ENCODE assay signal across 14 cellular contexts in the genomic region with DNA sequence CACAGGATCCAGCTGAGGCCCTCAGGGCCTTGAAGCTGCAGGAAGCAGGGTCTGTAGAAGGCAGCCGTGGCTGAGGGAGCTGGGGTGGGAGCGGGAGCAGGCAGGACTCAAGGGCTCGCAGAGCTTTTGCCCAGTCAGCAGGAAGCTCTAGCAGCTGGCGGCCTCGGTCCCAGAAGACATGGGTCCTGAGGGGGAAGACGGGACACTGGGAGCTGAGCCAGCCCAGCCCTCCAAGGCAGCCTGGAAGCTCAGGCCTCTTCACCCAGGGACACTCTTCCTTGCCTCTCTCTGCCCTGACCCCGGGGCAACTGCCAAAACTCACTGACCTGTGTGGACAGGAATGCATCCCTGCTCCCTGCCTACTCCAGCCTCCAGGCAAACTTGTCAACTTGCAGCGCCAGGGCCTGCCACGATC. TPM values are rescaled to one million over a fixed set of nuclear protein-coding genes. Genes with fewer than 3 reads are reported as not detected.
DNase-seq lines count a peak whose midpoint lies in the region; ATAC-seq and TF ChIP-seq lines count a peak whose summit lies in the region.
"Had no signal": no experiment of that assay in that cellular context is flagged by ENCODE, and none has a peak within 500 bp of the region (broad histone marks: within the 10 kb centered on the region; RNA-seq: fewer than 3 reads in every experiment).

No MANE protein-coding gene starts in this region.

- DNase-seq in Right ventricle myocardium superior = peak; percentile 74
- no peak for DNase-seq in cardiac septum (ENCODE audit: low spot score)
- no peak for DNase-seq in WTC11 (ENCODE audit: low spot score)
- DNase-seq in immature natural killer cell = no peak
- DNase-seq in thyroid gland = peak; percentile 97 to 98
- no peak for DNase-seq in GM20000 (ENCODE audit: low spot score)
- DNase-seq: activated B cell treated with CpG ODN at 0.5 μM for 24 hours; activated CD8-positive, alpha-beta memory T cell treated with anti-CD3 and anti-CD28 coated beads, Interleukin-2, amount 50 U/mL, for 4 hours; activated naive CD8-positive, alpha-beta T cell treated with anti-CD3 and anti-CD28 coated beads, Interleukin-2, amount 50 U/mL, for 24 hours; cortex of kidney; NCI-H1092 treated with DMSO at 0.1 percent for 48 hours had no signal

- H3K36me3 Mint-ChIP-seq in WTC11 (no peaks in the 10 kb centered on the region), immature natural killer cell (no peaks in the 10 kb centered on the region)
- no peaks in the 10 kb centered on the region for H3K36me3 Mint-ChIP-seq in activated T-helper 17 cell treated with anti-CD3 and anti-CD28 coated beads, Interleukin-2, amount 50 U/mL, for 72 hours (ENCODE audit: low read depth)

- TF ChIP-seq POLR2A in thyroid gland (IDR thresholded peaks at IDR 0.05) = no peak

- peaks cover 20 to 47% of the 10 kb centered on the region in 2 donors for H3K4me1 ChIP-seq in thyroid gland

- H3K4me3 Mint-ChIP-seq in WTC11 (no peak overlapping the region), immature natural killer cell (no peak overlapping the region)
- H3K4me3 Mint-ChIP-seq in activated T-helper 17 cell treated with anti-CD3 and anti-CD28 coated beads, Interleukin-2, amount 50 U/mL, for 72 hours = no peak overlapping the region
- H3K4me3 Mint-ChIP-seq: activated B cell treated with CpG ODN at 0.5 μM for 24 hours; activated naive CD8-positive, alpha-beta T cell treated with anti-CD3 and anti-CD28 coated beads, Interleukin-2, amount 50 U/mL, for 24 hours had no signal

- H3K9me3 Mint-ChIP-seq in WTC11 (no peaks in the 10 kb centered on the region), immature natural killer cell (no peaks in the 10 kb centered on the region)
- H3K9me3 Mint-ChIP-seq in activated T-helper 17 cell treated with anti-CD3 and anti-CD28 coated beads, Interleukin-2, amount 50 U/mL, for 72 hours = no peaks in the 10 kb centered on the region
- H3K9me3 Mint-ChIP-seq: activated B cell treated with CpG ODN at 0.5 μM for 24 hours; activated naive CD8-positive, alpha-beta T cell treated with anti-CD3 and anti-CD28 coated beads, Interleukin-2, amount 50 U/mL, for 24 hours had no signal

- peak overlapping the region; percentile 33 to 76 (median 70) for H3K27ac ChIP-seq in thyroid gland
- H3K27ac ChIP-seq: parathyroid adenoma had no signal

- H3K9me3 ChIP-seq in thyroid gland = no peaks in the 10 kb centered on the region

- TF ChIP-seq CTCF in WTC11 (IDR thresholded peaks at IDR 0.05) = no peak
- no peak for TF ChIP-seq CTCF in thyroid gland (IDR thresholded peaks at IDR 0.05)
- TF ChIP-seq CTCF in GM20000 (IDR thresholded peaks at IDR 0.05; ENCODE audit: extremely low read depth, missing control alignments) = no peak

- CTCF ChIA-PET in WTC11 (lab: Charles Lee) = interaction anchor here (0.7 to 3.4 kb wide), 3 partner anchors 10 to 39 kb away, joined by 3 to 23 read pairs (median 3); no protein-coding TSS in a partner anchor

- ATAC-seq in Right ventricle myocardium superior (ENCODE audit: poor library complexity) (peak; percentile 19), WTC11 (no peak), HG02759 (IDR thresholded peaks at IDR 0.05; ENCODE audit: unreplicated experiment) (no peak)
- no peak for ATAC-seq in activated T-helper 17 cell treated with anti-CD3 and anti-CD28 coated beads, Interleukin-2, amount 50 U/mL, for 72 hours (replicated peaks)
- ATAC-seq: activated naive CD8-positive, alpha-beta T cell treated with anti-CD3 and anti-CD28 coated beads, Interleukin-2, amount 50 U/mL, for 24 hours had no signal

- intact Hi-C loops in Right ventricle myocardium superior (cut with DNase I) = no loop called here
- intact Hi-C loops in cardiac septum (cut with DNase I) = loop anchor here (2.0 kb wide), 1 partner anchor 54 kb away; no protein-coding TSS in a partner anchor
- intact Hi-C loops in thyroid gland (cut with DNase I) = no loop called here

- POLR2A ChIA-PET in WTC11 (lab: Charles Lee) = no interaction called here

- H3K27ac Mint-ChIP-seq in WTC11 (peak overlapping the region; percentile 24; the same call in 1 of the 2 replicates), immature natural killer cell (peak overlapping the region in 4 of 6 donors; percentile 2 to 76 (median 40))
- no peak overlapping the region for H3K27ac Mint-ChIP-seq in activated T-helper 17 cell treated with anti-CD3 and anti-CD28 coated beads, Interleukin-2, amount 50 U/mL, for 72 hours
- H3K27ac Mint-ChIP-seq: activated B cell treated with CpG ODN at 0.5 μM for 24 hours; activated naive CD8-positive, alpha-beta T cell treated with anti-CD3 and anti-CD28 coated beads, Interleukin-2, amount 50 U/mL, for 24 hours had no signal

- no peaks in the 10 kb centered on the region for H3K36me3 ChIP-seq in thyroid gland

- H3K4me3 ChIP-seq in thyroid gland (replicated peaks in 1 of 3) = no peak overlapping the region

- no peaks in the 10 kb centered on the region for H3K27me3 Mint-ChIP-seq in WTC11 (ENCODE audit: low read depth)
- H3K27me3 Mint-ChIP-seq in immature natural killer cell (ENCODE audit: low read depth in 3 of 3) = peaks cover 0 to 6% (median 0%) of the 10 kb centered on the region in 3 donors
- H3K27me3 Mint-ChIP-seq in activated T-helper 17 cell treated with anti-CD3 and anti-CD28 coated beads, Interleukin-2, amount 50 U/mL, for 72 hours = peaks cover 3% of the 10 kb centered on the region

- H3K4me1 Mint-ChIP-seq in WTC11 = peaks cover 53% of the 10 kb centered on the region
- peaks cover 42 to 49% of the 10 kb centered on the region in 2 donors for H3K4me1 Mint-ChIP-seq in immature natural killer cell
- H3K4me1 Mint-ChIP-seq in activated T-helper 17 cell treated with anti-CD3 and anti-CD28 coated beads, Interleukin-2, amount 50 U/mL, for 72 hours = peaks cover 13% of the 10 kb centered on the region

- no peaks in the 10 kb centered on the region for H3K27me3 ChIP-seq in thyroid gland

- WGBS in thyroid gland, 2 donors = 3 to 13% methylated on average over 3 to 8 of the region's 9 CpGs

TF ChIP-seq in WTC11, 78 proteins besides CTCF, POLR2A, EP300 and RAD21:
- TF ChIP-seq, protein P1, sequence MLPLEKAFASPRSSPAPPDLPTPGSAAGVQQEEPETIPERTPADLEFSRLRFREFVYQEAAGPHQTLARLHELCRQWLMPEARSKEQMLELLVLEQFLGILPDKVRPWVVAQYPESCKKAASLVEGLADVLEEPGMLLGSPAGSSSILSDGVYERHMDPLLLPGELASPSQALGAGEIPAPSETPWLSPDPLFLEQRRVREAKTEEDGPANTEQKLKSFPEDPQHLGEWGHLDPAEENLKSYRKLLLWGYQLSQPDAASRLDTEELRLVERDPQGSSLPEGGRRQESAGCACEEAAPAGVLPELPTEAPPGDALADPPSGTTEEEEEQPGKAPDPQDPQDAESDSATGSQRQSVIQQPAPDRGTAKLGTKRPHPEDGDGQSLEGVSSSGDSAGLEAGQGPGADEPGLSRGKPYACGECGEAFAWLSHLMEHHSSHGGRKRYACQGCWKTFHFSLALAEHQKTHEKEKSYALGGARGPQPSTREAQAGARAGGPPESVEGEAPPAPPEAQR (CRISPR knock-in tag; IDR thresholded peaks at IDR 0.05) = no peak
- TF ChIP-seq ZNF121 (CRISPR knock-in tag; IDR thresholded peaks at IDR 0.05) (no peak), CDX4 (CRISPR knock-in tag; IDR thresholded peaks at IDR 0.05; ENCODE audit: borderline replicate concordance) (no peak), ZNF425 (CRISPR knock-in tag; conservative IDR thresholded peaks at IDR 0.05) (no peak), ZBTB21 (CRISPR knock-in tag; IDR thresholded peaks at IDR 0.05; ENCODE audit: borderline replicate concordance) (no peak)
TF ChIP-seq in WTC11: peak in this region for 0.

RNA-seq across cellular contexts. Expression of gene ADGRB2, which starts 8.9 kb away (rescaled TPM):
- 14.7 TPM for total RNA-seq in Right ventricle myocardium superior
- total RNA-seq in cardiac septum = 7.7 TPM
- 29.6 to 39.3 TPM (median 30.1 TPM) in 3 replicates for total RNA-seq in WTC11 (2021)
- polyA plus RNA-seq in immature natural killer cell = 1 to 10 TPM in 1 of 3 donors, under 1 TPM in 1, not detected in 1; 0.36 to 2.1 TPM
- total RNA-seq in thyroid gland = 10 to 100 TPM in 2 of 4 donors, 1 to 10 TPM in 2; 2.4 to 14.3 (median 9.8) TPM
- 1 to 10 TPM in 1 of 2 donors, under 1 TPM in 1; 0.24 to 4.5 TPM for total RNA-seq in activated T-helper 17 cell treated with anti-CD3 and anti-CD28 coated beads, Interleukin-2, amount 50 U/mL, for 72 hours

RNA-seq across cellular contexts. Expression of gene COL16A1, which starts 51.4 kb away (rescaled TPM):
- 10.9 TPM for total RNA-seq in Right ventricle myocardium superior
- total RNA-seq in cardiac septum = 45.9 TPM
- total RNA-seq in WTC11 (2021) = 8.8 to 11.0 TPM (median 9.6 TPM) in 3 replicates
- not detected for polyA plus RNA-seq in immature natural killer cell
- 100 to 1,000 TPM in 2 of 4 donors, 10 to 100 TPM in 2; 61.3 to 121 (median 97.1) TPM for total RNA-seq in thyroid gland
- total RNA-seq in activated T-helper 17 cell treated with anti-CD3 and anti-CD28 coated beads, Interleukin-2, amount 50 U/mL, for 72 hours = not detected

Comparison
In these comparisons a context has a peak if more than half of its experiments do, and no peak if none do; other contexts are left out.
1. DNase-seq: peak in Right ventricle myocardium superior (single experiment) and thyroid gland (2 of 2); none in cardiac septum (single experiment), WTC11 (single experiment), immature natural killer cell (0 of 3) and GM20000 (single experiment).